In genomic region chr13:23025848-23026608, GRCh38 we compare ENCODE assay signal across 20 cellular contexts.
DNase-seq lines count a peak whose midpoint lies in the region; ATAC-seq and TF ChIP-seq lines count a peak whose summit lies in the region.
"Had no signal": no experiment of that assay in that cellular context is flagged by ENCODE, and none has a peak within 500 bp of the region (broad histone marks: within the 10 kb centered on the region; RNA-seq: fewer than 3 reads in every experiment).

No MANE protein-coding gene starts in this region.

- H3K4me1 Mint-ChIP-seq in endodermal cell (peaks cover 5% of the 10 kb centered on the region), neural progenitor cell (peaks cover 5% of the 10 kb centered on the region)
- H3K4me1 Mint-ChIP-seq: stimulated activated effector memory CD8-positive, alpha-beta T cell treated with anti-CD3 and anti-CD28 coated beads, Interleukin-12 subunit alpha, Interleukin-12 subunit beta, amount 100 ng/mL, for 72 hours had no signal

- no peaks in the 10 kb centered on the region for H3F3A ChIP-seq in neural progenitor cell (ENCODE audit: low read depth)

- H3K36me3 ChIP-seq in endodermal cell (ENCODE audit: control insufficient read depth, insufficient read depth, low read length), result no peaks in the 10 kb centered on the region
- no peaks in the 10 kb centered on the region for H3K36me3 ChIP-seq in neural progenitor cell
- H3K36me3 ChIP-seq: brain microvascular endothelial cell, vagina had no signal

- H3K9me3 Mint-ChIP-seq in endodermal cell, result no peaks in the 10 kb centered on the region
- H3K9me3 Mint-ChIP-seq in neural progenitor cell, result peaks cover 2% of the 10 kb centered on the region
- H3K9me3 Mint-ChIP-seq: activated CD8-positive, alpha-beta T cell treated with anti-CD3 and anti-CD28 coated beads for 36 hours; stimulated activated effector memory CD8-positive, alpha-beta T cell treated with anti-CD3 and anti-CD28 coated beads, Interleukin-12 subunit alpha, Interleukin-12 subunit beta, amount 100 ng/mL, for 72 hours had no signal

- POLR2A ChIA-PET in RWPE1 (lab: Yijun Ruan, JAX; ENCODE audit: low non-redundant PET), result no interaction called here

- ATAC-seq in HG02642 (IDR thresholded peaks at IDR 0.05; ENCODE audit: poor library complexity, unreplicated experiment) (no peak), GM18858 (IDR thresholded peaks at IDR 0.05; ENCODE audit: unreplicated experiment) (no peak), GM19351 (IDR thresholded peaks at IDR 0.05; ENCODE audit: unreplicated experiment) (no peak)
- ATAC-seq: activated CD4-positive, CD25-positive, alpha-beta regulatory T cell treated with anti-CD3 and anti-CD28 coated beads, Interleukin-2, amount 50 U/mL, for 24 hours; activated CD8-positive, alpha-beta T cell treated with anti-CD3 and anti-CD28 coated beads for 36 hours; psoas muscle; stimulated activated effector memory CD8-positive, alpha-beta T cell treated with anti-CD3 and anti-CD28 coated beads, Interleukin-12 subunit alpha, Interleukin-12 subunit beta, amount 100 ng/mL, for 72 hours had no signal

- no peaks in the 10 kb centered on the region for H3K9me3 ChIP-seq in endodermal cell (ENCODE audit: control insufficient read depth, low read length)
- no peaks in the 10 kb centered on the region for H3K9me3 ChIP-seq in neural progenitor cell (ENCODE audit: low read depth)
- H3K9me3 ChIP-seq: psoas muscle, vagina had no signal

- H3K36me3 Mint-ChIP-seq in endodermal cell (ENCODE audit: low read depth), result no peaks in the 10 kb centered on the region
- H3K36me3 Mint-ChIP-seq in neural progenitor cell, result no peaks in the 10 kb centered on the region
- H3K36me3 Mint-ChIP-seq: stimulated activated effector memory CD8-positive, alpha-beta T cell treated with anti-CD3 and anti-CD28 coated beads, Interleukin-12 subunit alpha, Interleukin-12 subunit beta, amount 100 ng/mL, for 72 hours had no signal

- H3K27me3 Mint-ChIP-seq in endodermal cell (ENCODE audit: insufficient read depth), result no peaks in the 10 kb centered on the region
- H3K27me3 Mint-ChIP-seq in neural progenitor cell (ENCODE audit: insufficient read depth, low read depth), result no peaks in the 10 kb centered on the region

- H3K27ac Mint-ChIP-seq in endodermal cell (peak overlapping the region; percentile 33), neural progenitor cell (no peak overlapping the region)
- H3K27ac Mint-ChIP-seq: activated CD8-positive, alpha-beta T cell treated with anti-CD3 and anti-CD28 coated beads for 36 hours; stimulated activated effector memory CD8-positive, alpha-beta T cell treated with anti-CD3 and anti-CD28 coated beads, Interleukin-12 subunit alpha, Interleukin-12 subunit beta, amount 100 ng/mL, for 72 hours had no signal

- TF ChIP-seq CTCF in HL-60 (IDR thresholded peaks at IDR 0.05; ENCODE audit: insufficient read depth, low read length), result no peak
- TF ChIP-seq CTCF in RWPE1 (conservative IDR thresholded peaks at IDR 0.05; ENCODE audit: low read depth), result no peak
- TF ChIP-seq CTCF in endodermal cell (conservative IDR thresholded peaks at IDR 0.05), result no peak
- TF ChIP-seq CTCF in neural progenitor cell (IDR thresholded peaks at IDR 0.05), result no peak

- H3K4me3 Mint-ChIP-seq in endodermal cell (no peak overlapping the region), neural progenitor cell (no peak overlapping the region)
- H3K4me3 Mint-ChIP-seq: activated CD8-positive, alpha-beta T cell treated with anti-CD3 and anti-CD28 coated beads for 36 hours; stimulated activated effector memory CD8-positive, alpha-beta T cell treated with anti-CD3 and anti-CD28 coated beads, Interleukin-12 subunit alpha, Interleukin-12 subunit beta, amount 100 ng/mL, for 72 hours had no signal

- CTCF ChIA-PET in RWPE1 (lab: Yijun Ruan, JAX), result interaction anchor here (0.6 kb wide), 1 partner anchor 61 kb away, joined by 3 read pairs; no protein-coding TSS in a partner anchor

- H3K27me3 ChIP-seq in HL-60 (ENCODE audit: insufficient read depth, poor library complexity, severe bottlenecking), result no peaks in the 10 kb centered on the region
- H3K27me3 ChIP-seq in endodermal cell (ENCODE audit: control insufficient read depth, insufficient read depth, low read length, poor library complexity, severe bottlenecking), result no peaks in the 10 kb centered on the region
- H3K27me3 ChIP-seq in neural progenitor cell, result no peaks in the 10 kb centered on the region
- H3K27me3 ChIP-seq: brain microvascular endothelial cell, vagina had no signal

- no peak overlapping the region for H3K4me3 ChIP-seq in HL-60 (replicated peaks; ENCODE audit: insufficient read depth, low read length)
- H3K4me3 ChIP-seq in endodermal cell (ENCODE audit: low read length), result no peak overlapping the region
- H3K4me3 ChIP-seq in neural progenitor cell, result no peak overlapping the region
- H3K4me3 ChIP-seq: psoas muscle, vagina had no signal

- H2AFZ ChIP-seq in neural progenitor cell (replicated peaks), result peak overlapping the region; percentile 87

- no peaks in the 10 kb centered on the region for H3K4me1 ChIP-seq in endodermal cell (ENCODE audit: control insufficient read depth, insufficient read depth, low read length)
- H3K4me1 ChIP-seq in neural progenitor cell, result no peaks in the 10 kb centered on the region
- H3K4me1 ChIP-seq: psoas muscle, vagina had no signal

- no peaks in the 10 kb centered on the region for H3K79me2 ChIP-seq in neural progenitor cell (ENCODE audit: low read depth)

- H4K20me1 ChIP-seq in neural progenitor cell (ENCODE audit: low read depth), result no peaks in the 10 kb centered on the region

- WGBS in endodermal cell (ENCODE audit: insufficient coverage in 1 of 2, insufficient read length in 1 of 2), 2 experiments, result 78 to 100% methylated on average over 1 to 5 of the region's 5 CpGs

- H3K27ac ChIP-seq in HL-60 (replicated peaks) (no peak overlapping the region), RWPE1 (no peak overlapping the region), endodermal cell (ENCODE audit: low read depth, low read length) (no peak overlapping the region), neural progenitor cell (no peak overlapping the region)
- H3K27ac ChIP-seq: brain microvascular endothelial cell, psoas muscle, vagina had no signal

- H3K9ac ChIP-seq in endodermal cell (ENCODE audit: extremely low read depth, low read length, poor library complexity, severe bottlenecking) (no peak overlapping the region), neural progenitor cell (no peak overlapping the region)

- no peak overlapping the region for H3K4me2 ChIP-seq in neural progenitor cell

- DNase-seq in HL-60 (ENCODE audit: low read depth in 1 of 2, low spot score in 1 of 2) (peak; percentile 10 to 14), RWPE1 (ENCODE audit: low spot score) (peak; percentile 5), endodermal cell (no peak), neural progenitor cell (ENCODE audit: low spot score) (no peak)
- DNase-seq: activated CD8-positive, alpha-beta T cell treated with anti-CD3 and anti-CD28 coated beads for 36 hours; activated gamma-delta T cell treated with Interleukin-2 at 50 U/mL for 16 hours; brain microvascular endothelial cell; effector memory CD4-positive, alpha-beta T cell; glutamatergic neuron; midbrain; NCI-H1436 treated with DMSO at 0.1 percent for 48 hours; NCI-H524 treated with DMSO at 0.1 percent for 48 hours; psoas muscle; stimulated activated CD4-positive, alpha-beta T cell treated with anti-CD3 and anti-CD28 coated beads, Interleukin-1b, Interleukin-23, amount 100 ng/mL, for 48 hours had no signal

Comparison
In these comparisons a context has a peak if more than half of its experiments do, and no peak if none do; other contexts are left out.
1. DNase-seq: peak in HL-60 (2 of 2) and RWPE1 (single experiment); none in endodermal cell (single experiment) and neural progenitor cell (single experiment).